Comparison of ENCODE assay signal across 22 cellular contexts in genomic region chr7:98073047-98073446, GRCh38.
"Had no signal": no experiment of that assay in that cellular context is flagged by ENCODE, and none has a peak within 500 bp of the region (broad histone marks: within the 10 kb centered on the region; RNA-seq: fewer than 3 reads in every experiment).

No MANE protein-coding gene starts in this region.

- H3K4me3 ChIP-seq: MG63 had no signal

- H3K36me3 ChIP-seq: MG63 had no signal

- ATAC-seq: HepG2 had no signal

- H3K9me3 ChIP-seq: MG63, SK-N-SH had no signal

- DNase-seq: IMR-90, Karpas-422, KG1, MG63, NCI-H1092, NCI-H1105 treated with DMSO at 0.1 percent for 48 hours, NCI-H1417 treated with DMSO at 0.1 percent for 48 hours, NCI-H146, NCI-H1694 treated with DMSO at 0.1 percent for 48 hours, NCI-H1930, NCI-H2081, NCI-H2107, NCI-H226, NCI-H446, NCI-H510A, NCI-H524 treated with DMSO at 0.1 percent for 48 hours, NCI-H69, NCI-H774, RPMI8226, SHP77, SK-N-SH had no signal

- H3K27me3 ChIP-seq: MG63 had no signal
